In the genomic region with DNA sequence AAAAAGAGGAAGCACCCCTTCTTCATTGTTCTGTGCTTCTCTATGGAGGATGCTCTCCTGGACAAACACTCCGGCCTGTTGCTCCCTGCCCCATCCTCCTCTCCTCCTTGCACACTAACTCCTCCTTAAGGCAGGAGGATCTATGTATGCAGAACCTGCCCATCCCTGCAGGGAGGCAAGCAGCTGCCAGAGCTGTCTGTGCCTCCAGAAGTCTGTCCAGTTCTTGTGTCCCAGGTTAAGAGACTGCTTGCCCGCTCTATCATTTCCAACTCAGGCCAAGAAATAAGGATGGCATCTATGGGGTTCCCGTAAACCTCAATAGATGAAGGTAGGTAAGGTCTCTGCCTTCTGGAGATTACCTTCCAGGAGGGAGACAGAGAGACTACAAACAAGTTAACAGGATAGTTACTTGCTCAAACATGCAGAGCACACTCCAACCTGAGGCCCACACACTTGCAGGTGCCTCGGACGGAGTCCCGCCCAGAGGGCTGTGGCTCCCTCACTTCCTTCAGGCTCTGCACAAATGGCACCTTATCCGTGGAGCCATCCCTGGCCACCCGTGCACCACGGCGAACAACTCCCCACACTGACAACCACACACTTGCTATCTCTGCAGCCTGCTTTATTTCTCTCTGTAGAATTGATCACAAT, we compare ENCODE assay signal across 14 cellular contexts.
"Had no signal": no experiment of that assay in that cellular context is flagged by ENCODE, and none has a peak within 500 bp of the region (broad histone marks: within the 10 kb centered on the region; RNA-seq: fewer than 3 reads in every experiment).

No MANE protein-coding gene starts in this region.

- H3K36me3 ChIP-seq: left ventricle myocardium inferior had no signal

- H3K27ac Mint-ChIP-seq: activated naive CD8-positive, alpha-beta T cell treated with anti-CD3 and anti-CD28 coated beads, Interleukin-2, amount 50 U/mL, for 24 hours; activated T-helper 1 cell treated with anti-CD3 and anti-CD28 coated beads, Interleukin-12 subunit alpha, Interleukin-12 subunit beta, Interleukin-2, Interleukin-4 antibody, amounts not matched to agents 30 ng/mL and 10 ng/mL and 1 ng/mL, durations not matched to agents 14 hours and 24 hours and 36 hours; nephron progenitor cell had no signal

- H3K27me3 ChIP-seq: testis had no signal

- DNase-seq: activated naive CD4-positive, alpha-beta T cell treated with Interleukin-2 at 50 U/mL for 16 hours; activated naive CD8-positive, alpha-beta T cell treated with anti-CD3 and anti-CD28 coated beads, Interleukin-2, amount 50 U/mL, for 24 hours; central memory CD4-positive, alpha-beta T cell; foreskin melanocyte; kidney; left ventricle myocardium inferior; nephron progenitor cell; SK-N-SH; stimulated activated CD4-positive, alpha-beta T cell treated with anti-CD3 and anti-CD28 coated beads, Interleukin-15, amount 100 ng/mL, for 24 hours; stimulated activated CD4-positive, alpha-beta T cell treated with anti-CD3 and anti-CD28 coated beads, Interleukin-4, amount 100 ng/mL, for 4 hours; stimulated activated naive CD8-positive, alpha-beta T cell treated with anti-CD3 and anti-CD28 coated beads, Interleukin-15, amount 100 ng/mL, for 72 hours; testis had no signal

- H3K27me3 Mint-ChIP-seq: activated naive CD8-positive, alpha-beta T cell treated with anti-CD3 and anti-CD28 coated beads, Interleukin-2, amount 50 U/mL, for 24 hours; stimulated activated naive CD8-positive, alpha-beta T cell treated with anti-CD3 and anti-CD28 coated beads, Interleukin-15, amount 100 ng/mL, for 72 hours had no signal

- H2AFZ ChIP-seq: parathyroid adenoma had no signal

- H3K9me3 Mint-ChIP-seq: activated naive CD8-positive, alpha-beta T cell treated with anti-CD3 and anti-CD28 coated beads, Interleukin-2, amount 50 U/mL, for 24 hours; activated T-helper 1 cell treated with anti-CD3 and anti-CD28 coated beads, Interleukin-12 subunit alpha, Interleukin-12 subunit beta, Interleukin-2, Interleukin-4 antibody, amounts not matched to agents 30 ng/mL and 10 ng/mL and 1 ng/mL, durations not matched to agents 14 hours and 24 hours and 36 hours; nephron progenitor cell; stimulated activated naive CD8-positive, alpha-beta T cell treated with anti-CD3 and anti-CD28 coated beads, Interleukin-15, amount 100 ng/mL, for 72 hours had no signal

- H3K4me3 ChIP-seq: left ventricle myocardium inferior, testis had no signal

- H3K4me3 Mint-ChIP-seq: activated naive CD8-positive, alpha-beta T cell treated with anti-CD3 and anti-CD28 coated beads, Interleukin-2, amount 50 U/mL, for 24 hours; activated T-helper 1 cell treated with anti-CD3 and anti-CD28 coated beads, Interleukin-12 subunit alpha, Interleukin-12 subunit beta, Interleukin-2, Interleukin-4 antibody, amounts not matched to agents 30 ng/mL and 10 ng/mL and 1 ng/mL, durations not matched to agents 14 hours and 24 hours and 36 hours; nephron progenitor cell; stimulated activated naive CD8-positive, alpha-beta T cell treated with anti-CD3 and anti-CD28 coated beads, Interleukin-15, amount 100 ng/mL, for 72 hours had no signal

- H3K9me3 ChIP-seq: left ventricle myocardium inferior, SK-N-SH, testis had no signal

- H3K9ac ChIP-seq: parathyroid adenoma, SK-N-SH had no signal

- H3K27ac ChIP-seq: left ventricle myocardium inferior, parathyroid adenoma, testis had no signal

- H3K4me2 ChIP-seq: SK-N-SH had no signal

- FAIRE-seq: kidney had no signal
